In the genomic region with DNA sequence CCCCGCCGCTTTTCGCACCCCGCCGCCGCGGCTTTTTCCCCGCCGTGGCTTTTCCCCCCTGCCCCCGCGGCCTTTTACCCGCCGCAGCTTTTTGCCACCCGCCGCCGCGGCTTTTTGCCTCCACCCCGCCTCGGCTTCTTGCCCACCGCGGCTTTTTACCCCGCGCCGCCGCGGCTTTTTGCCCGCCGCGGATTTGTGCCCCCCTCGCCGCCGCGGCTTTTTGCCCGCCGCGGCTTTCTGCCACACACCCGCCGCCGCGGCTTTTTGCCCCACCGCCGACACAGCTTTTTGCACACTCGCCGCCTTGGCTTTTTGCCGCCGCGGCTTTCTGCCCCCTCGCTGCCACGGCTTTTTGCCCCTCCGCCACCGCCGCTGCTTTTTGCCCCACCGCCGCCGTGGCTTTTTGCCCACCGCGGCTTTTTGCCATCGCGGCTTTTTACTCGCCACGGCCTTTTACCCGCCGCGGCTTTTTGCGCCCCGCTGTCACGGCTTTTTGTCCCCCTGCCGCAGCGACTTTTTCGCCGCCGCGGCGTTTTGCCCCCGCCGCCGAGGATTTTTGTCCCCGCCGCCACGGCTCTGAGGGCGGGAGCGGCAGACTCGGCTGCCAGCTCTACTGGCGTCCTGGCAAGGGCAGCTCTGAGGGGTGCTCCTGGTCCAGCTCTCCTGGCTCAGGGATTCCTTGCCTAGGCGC, we compare ENCODE assay signal across 7 cellular contexts.
DNase-seq lines count a peak whose midpoint lies in the region; ATAC-seq and TF ChIP-seq lines count a peak whose summit lies in the region.
"Not testable (repeated sequence)": the region's sequence is repeated elsewhere in the genome, so short reads cannot be mapped to it uniquely, and the experiment has no call there.

No MANE protein-coding gene starts in this region.

- H3K9ac ChIP-seq in H9 (ENCODE audit: extremely low read depth, insufficient read length, low read length); neural progenitor cell: not testable (repeated sequence)

- not testable (repeated sequence) for H2BK5ac ChIP-seq in H9 (ENCODE audit: insufficient read length, low read length)

- peaks cover 14 to 16% of the 10 kb centered on the region in 2 experiments for H3K9me3 Mint-ChIP-seq in H9
- peaks cover 14% of the 10 kb centered on the region for H3K9me3 Mint-ChIP-seq in neural progenitor cell

- H3K14ac ChIP-seq in H9 (ENCODE audit: insufficient read depth, low read length): not testable (repeated sequence)

- not testable (repeated sequence) for H3K9me3 ChIP-seq in H9 (ENCODE audit: control insufficient read depth, low read depth, low read length); neural progenitor cell (ENCODE audit: low read depth)

- H4K91ac ChIP-seq in H9 (ENCODE audit: insufficient read length, low read depth, low read length): not testable (repeated sequence)

- not testable (repeated sequence) for H3K4me1 Mint-ChIP-seq in H9, neural progenitor cell

- H3T11ph ChIP-seq in H9 (ENCODE audit: low read length): not testable (repeated sequence)

- not testable (repeated sequence) for H2BK15ac ChIP-seq in H9 (ENCODE audit: low read depth, low read length)

- H4K8ac ChIP-seq in H9 (replicated peaks; ENCODE audit: insufficient read length, low read depth, low read length): not testable (repeated sequence)

- peak overlapping the region; percentile 61 for H3K4me3 ChIP-seq in coronary artery
- not testable (repeated sequence) for H3K4me3 ChIP-seq in neural progenitor cell

- H3K23me2 ChIP-seq in H9 (ENCODE audit: insufficient read length, low read depth, low read length, poor library complexity, severe bottlenecking): not testable (repeated sequence)

- not testable (repeated sequence) for H2AFZ ChIP-seq in H9 (ENCODE audit: low read length); neural progenitor cell (replicated peaks)

- H3K27me3 ChIP-seq in H9 (ENCODE audit: insufficient read depth, low read length): not testable (repeated sequence)
- peaks cover 24% of the 10 kb centered on the region for H3K27me3 ChIP-seq in neural progenitor cell

- H3K4me3 Mint-ChIP-seq in H9, neural progenitor cell: not testable (repeated sequence)

- intact Hi-C loops in left ventricle myocardium superior (cut with micrococcal nuclease): not testable (repeated sequence)

- DNase-seq in H9: peak; percentile 4
- DNase-seq in SK-MEL-5 (ENCODE audit: low read depth, low spot score): peak; percentile 0
- peak; percentile 2 for DNase-seq in activated gamma-delta T cell treated with Interleukin-2 at 50 U/mL for 16 hours
- DNase-seq in coronary artery (ENCODE audit: low spot score): peak; percentile 31
- DNase-seq in left ventricle myocardium superior: peak; percentile 15
- peak; percentile 0 for DNase-seq in neural progenitor cell (ENCODE audit: low spot score)
- peak; percentile 2 for DNase-seq in stimulated activated CD4-positive, alpha-beta T cell treated with anti-CD3 and anti-CD28 coated beads, Interleukin-4, amount 100 ng/mL, for 1 hour

- not testable (repeated sequence) for H3F3A ChIP-seq in neural progenitor cell (ENCODE audit: low read depth)

- H4K20me1 ChIP-seq in H9 (ENCODE audit: control insufficient read depth, insufficient read depth, insufficient read length); neural progenitor cell (ENCODE audit: low read depth): not testable (repeated sequence)

- H3K79me1 ChIP-seq in H9 (ENCODE audit: insufficient read depth, low read depth, low read length, poor library complexity, severe bottlenecking): not testable (repeated sequence)

- not testable (repeated sequence) for H3K79me2 ChIP-seq in H9 (ENCODE audit: insufficient read depth, low read length); neural progenitor cell (ENCODE audit: low read depth)

- TF ChIP-seq CTCF in H9 (conservative IDR thresholded peaks at IDR 0.05); coronary artery (IDR thresholded peaks at IDR 0.05); neural progenitor cell (IDR thresholded peaks at IDR 0.05): not testable (repeated sequence)

- H3K4ac ChIP-seq in H9 (ENCODE audit: low read depth, low read length): not testable (repeated sequence)

- in situ Hi-C loops in SK-MEL-5 (cut with HindIII; ENCODE audit: low pct_unique_long_range_greater_than_20kb, low sequenced_read_pairs): not testable (repeated sequence)

- not testable (repeated sequence) for H2BK20ac ChIP-seq in H9 (ENCODE audit: low read depth, low read length, poor library complexity, severe bottlenecking)

- H3K27me3 Mint-ChIP-seq in H9 (ENCODE audit: low read depth): peaks cover 18% of the 10 kb centered on the region
- not testable (repeated sequence) for H3K27me3 Mint-ChIP-seq in neural progenitor cell (ENCODE audit: insufficient read depth, low read depth)

- H3K4me1 ChIP-seq in H9 (ENCODE audit: insufficient read depth, low read length); neural progenitor cell: not testable (repeated sequence)

- H3K4me2 ChIP-seq in H9 (ENCODE audit: insufficient read depth, insufficient read length, low read length); neural progenitor cell: not testable (repeated sequence)

- not testable (repeated sequence) for H2BK12ac ChIP-seq in H9 (ENCODE audit: insufficient read length, low read depth, low read length)

- not testable (repeated sequence) for H2BK120ac ChIP-seq in H9 (ENCODE audit: low read depth, low read length, poor library complexity, severe bottlenecking)

- not testable (repeated sequence) for H4K5ac ChIP-seq in H9 (ENCODE audit: insufficient read length, low read depth, low read length)

- H2AK5ac ChIP-seq in H9 (ENCODE audit: insufficient read length, low read length): not testable (repeated sequence)

- H3K18ac ChIP-seq in H9 (ENCODE audit: insufficient read length, low read depth, low read length): not testable (repeated sequence)

- H3K56ac ChIP-seq in H9 (ENCODE audit: insufficient read length, low read depth, low read length): not testable (repeated sequence)

- not testable (repeated sequence) for H3K27ac ChIP-seq in H9 (ENCODE audit: insufficient read length, low read depth, low read length); coronary artery; neural progenitor cell

- not testable (repeated sequence) for ATAC-seq in left ventricle myocardium superior

- H3K36me3 Mint-ChIP-seq in H9 (ENCODE audit: insufficient read depth in 1 of 3, low read depth in 3 of 3): peaks cover 9 to 12% (median 12%) of the 10 kb centered on the region in 3 experiments; a peak in 6 of 7 replicates
- H3K36me3 Mint-ChIP-seq in neural progenitor cell: not testable (repeated sequence)

- WGBS in H9 (ENCODE audit: extremely low coverage, insufficient read length, low lambda C conversion rate): no CpG with 5 or more reads among the region's 85 CpGs

- H3K27ac Mint-ChIP-seq in H9, neural progenitor cell: not testable (repeated sequence)

- H3K23ac ChIP-seq in H9 (ENCODE audit: insufficient read length, low read depth, low read length): not testable (repeated sequence)

- not testable (repeated sequence) for H3K36me3 ChIP-seq in neural progenitor cell
